21 cellular contexts compared by ENCODE assay signal in genomic region chr9:128118472-128118857, GRCh38. TPM values are rescaled to one million over a fixed set of nuclear protein-coding genes. Genes with fewer than 3 reads are reported as not detected.
A peak's percentile ranks its signal among the peaks of the same experiment; 100 is the strongest.
DNase-seq lines count a peak whose midpoint lies in the region; ATAC-seq, FAIRE-seq and TF ChIP-seq lines count a peak whose summit lies in the region.
"Had no signal": no experiment of that assay in that cellular context is flagged by ENCODE, and none has a peak within 500 bp of the region (broad histone marks: within the 10 kb centered on the region; RNA-seq: fewer than 3 reads in every experiment).

No MANE protein-coding gene starts in this region.

- H3K79me1 ChIP-seq in H9 (ENCODE audit: insufficient read depth, low read depth, low read length, poor library complexity, severe bottlenecking) (no peaks in the 10 kb centered on the region), mesenchymal stem cell (replicated peaks; ENCODE audit: low read length, poor library complexity, severe bottlenecking) (peaks cover 8% of the 10 kb centered on the region)

- H3K23ac ChIP-seq in H9 (ENCODE audit: insufficient read length, low read depth, low read length) (no peak overlapping the region), mesenchymal stem cell (ENCODE audit: low read length in 2 of 2) (no peak overlapping the region)

- no peak overlapping the region for H3K56ac ChIP-seq in H9 (ENCODE audit: insufficient read length, low read depth, low read length)

- H2BK120ac ChIP-seq in H9 (ENCODE audit: low read depth, low read length, poor library complexity, severe bottlenecking) (no peak overlapping the region), mesenchymal stem cell (ENCODE audit: low read depth, low read length) (no peak overlapping the region)

- H2BK5ac ChIP-seq in H9 (ENCODE audit: insufficient read length, low read length) (no peak overlapping the region), mesenchymal stem cell (ENCODE audit: low read depth, low read length, poor library complexity, severe bottlenecking) (no peak overlapping the region)

- H3K27ac ChIP-seq in 22Rv1 (peak overlapping the region; percentile 50), H9 (ENCODE audit: insufficient read length, low read depth, low read length) (no peak overlapping the region), astrocyte (ENCODE audit: low read depth, low read length) (no peak overlapping the region), mesenchymal stem cell (ENCODE audit: low read length, poor library complexity, severe bottlenecking) (no peak overlapping the region)
- H3K27ac ChIP-seq: KMS-11 had no signal

- H2AK5ac ChIP-seq in H9 (ENCODE audit: insufficient read length, low read length): no peak overlapping the region
- H2AK5ac ChIP-seq in mesenchymal stem cell (ENCODE audit: low read length, severe bottlenecking): no peak overlapping the region

- POLR2A ChIA-PET in GM10248 (lab: Yijun Ruan, JAX): interaction anchor here (0.9 kb wide), 1 partner anchor 11 kb away, joined by 3 read pairs; no protein-coding TSS in a partner anchor

- DNase-seq in H9: no peak
- DNase-seq in astrocyte (ENCODE audit: low read depth): no peak
- no peak for DNase-seq in mesenchymal stem cell
- no peak for DNase-seq in GM10248 (ENCODE audit: extremely low spot score)
- no peak for DNase-seq in NCI-H146 (lab: John Stamatoyannopoulos, UW)
- DNase-seq in NCI-H446 treated with DMSO at 0.1 percent for 48 hours (lab: John Stamatoyannopoulos, UW): no peak
- DNase-seq: activated CD4-positive, alpha-beta T cell treated with anti-CD3 and anti-CD28 coated beads for 4 hours; activated CD8-positive, alpha-beta memory T cell treated with anti-CD3 and anti-CD28 coated beads, Interleukin-2, amount 50 U/mL, for 4 hours; cortex of kidney; EL; naive B cell; NCI-H1436 treated with DMSO at 0.1 percent for 48 hours; NCI-H2171; NCI-H526 had no signal

- ATAC-seq in HG03354 (IDR thresholded peaks at IDR 0.05; ENCODE audit: poor library complexity, severe bottlenecking, unreplicated experiment): no peak
- ATAC-seq: left colon had no signal

- peaks cover 13 to 51% (median 19%) of the 10 kb centered on the region in 3 experiments; a peak in 6 of 7 replicates for H3K36me3 Mint-ChIP-seq in H9 (ENCODE audit: insufficient read depth in 1 of 3, low read depth in 3 of 3)
- peaks cover 7% of the 10 kb centered on the region for H3K36me3 Mint-ChIP-seq in astrocyte (ENCODE audit: low read depth, unreplicated experiment)

- H4K5ac ChIP-seq in H9 (ENCODE audit: insufficient read length, low read depth, low read length): no peak overlapping the region

- H3T11ph ChIP-seq in H9 (ENCODE audit: low read length): no peak overlapping the region

- H4K91ac ChIP-seq in H9 (ENCODE audit: insufficient read length, low read depth, low read length) (no peak overlapping the region), mesenchymal stem cell (ENCODE audit: low read length) (peak overlapping the region; percentile 65)

- FAIRE-seq in astrocyte (lab: Jason Lieb, UNC): no peak
- FAIRE-seq: endometrium, H54, TTC549 had no signal

- no peak overlapping the region for H3K4me3 ChIP-seq in astrocyte (ENCODE audit: insufficient read depth, low read depth, low read length)
- no peak overlapping the region for H3K4me3 ChIP-seq in mesenchymal stem cell (ENCODE audit: insufficient read depth in 1 of 2, low read depth in 1 of 2, low read length in 2 of 2)

- H3K4me2 ChIP-seq in H9 (ENCODE audit: insufficient read depth, insufficient read length, low read length) (peak overlapping the region; percentile 3), astrocyte (ENCODE audit: low read length) (no peak overlapping the region), mesenchymal stem cell (ENCODE audit: low read length, poor library complexity, severe bottlenecking) (no peak overlapping the region)
- H3K4me2 ChIP-seq: KMS-11 had no signal

- H4K20me1 ChIP-seq in H9 (ENCODE audit: control insufficient read depth, insufficient read depth, insufficient read length) (no peaks in the 10 kb centered on the region), astrocyte (ENCODE audit: insufficient read depth, low read length) (peaks cover 4% of the 10 kb centered on the region)

- no peak for TF ChIP-seq CTCF in 22Rv1 (IDR thresholded peaks at IDR 0.05)
- TF ChIP-seq CTCF in H9 (conservative IDR thresholded peaks at IDR 0.05): no peak
- TF ChIP-seq CTCF in astrocyte (IDR thresholded peaks at IDR 0.05; ENCODE audit: insufficient read depth, low read depth, low read length): no peak
- no peak for TF ChIP-seq CTCF in GM10248 (IDR thresholded peaks at IDR 0.05; ENCODE audit: control extremely low read depth, extremely low read depth, low read depth, missing control alignments)

- H2BK15ac ChIP-seq in H9 (ENCODE audit: low read depth, low read length) (no peak overlapping the region), mesenchymal stem cell (ENCODE audit: low read depth, poor library complexity, severe bottlenecking) (no peak overlapping the region)

- H4K8ac ChIP-seq in H9 (replicated peaks; ENCODE audit: insufficient read length, low read depth, low read length): no peak overlapping the region
- no peak overlapping the region for H4K8ac ChIP-seq in mesenchymal stem cell (ENCODE audit: low read length)

- H3K14ac ChIP-seq in H9 (ENCODE audit: insufficient read depth, low read length): no peak overlapping the region
- H3K14ac ChIP-seq in mesenchymal stem cell (ENCODE audit: low read length in 2 of 2): no peak overlapping the region

- H3K4ac ChIP-seq in H9 (ENCODE audit: low read depth, low read length) (no peak overlapping the region), mesenchymal stem cell (ENCODE audit: low read depth in 1 of 2, low read length in 2 of 2) (no peak overlapping the region)

- no peaks in the 10 kb centered on the region for H3K9me3 ChIP-seq in H9 (ENCODE audit: control insufficient read depth, low read depth, low read length)
- H3K9me3 ChIP-seq in astrocyte (ENCODE audit: insufficient read depth, low read depth, low read length): no peaks in the 10 kb centered on the region
- H3K9me3 ChIP-seq in mesenchymal stem cell (ENCODE audit: control insufficient read depth, low read length): no peaks in the 10 kb centered on the region

- H3K23me2 ChIP-seq in H9 (ENCODE audit: insufficient read length, low read depth, low read length, poor library complexity, severe bottlenecking): no peaks in the 10 kb centered on the region

- H3K18ac ChIP-seq in H9 (ENCODE audit: insufficient read length, low read depth, low read length): no peak overlapping the region
- no peak overlapping the region for H3K18ac ChIP-seq in mesenchymal stem cell (ENCODE audit: low read depth in 1 of 2, low read length in 2 of 2)

- H3K4me1 ChIP-seq in H9 (ENCODE audit: insufficient read depth, low read length): no peaks in the 10 kb centered on the region
- H3K4me1 ChIP-seq in astrocyte (ENCODE audit: insufficient read depth, low read length): peaks cover 3% of the 10 kb centered on the region
- peaks cover 7% of the 10 kb centered on the region for H3K4me1 ChIP-seq in mesenchymal stem cell (ENCODE audit: control insufficient read depth, insufficient read depth, low read depth, low read length)

- H2BK12ac ChIP-seq in H9 (ENCODE audit: insufficient read length, low read depth, low read length) (no peak overlapping the region), mesenchymal stem cell (ENCODE audit: low read length in 2 of 2) (no peak overlapping the region)

- no peaks in the 10 kb centered on the region for H3K27me3 Mint-ChIP-seq in H9 (ENCODE audit: low read depth)
- no peaks in the 10 kb centered on the region for H3K27me3 Mint-ChIP-seq in astrocyte (ENCODE audit: low read depth, unreplicated experiment)
- H3K27me3 Mint-ChIP-seq: naive B cell had no signal

- peaks cover 8 to 11% of the 10 kb centered on the region in 2 experiments; a peak in 3 of 4 replicates for H3K4me1 Mint-ChIP-seq in H9
- peaks cover 2% of the 10 kb centered on the region for H3K4me1 Mint-ChIP-seq in astrocyte (ENCODE audit: low read depth, unreplicated experiment)

- no peak overlapping the region for H3K9ac ChIP-seq in H9 (ENCODE audit: extremely low read depth, insufficient read length, low read length)
- H3K9ac ChIP-seq in astrocyte (ENCODE audit: low read length): peak overlapping the region; percentile 33
- H3K9ac ChIP-seq in mesenchymal stem cell (ENCODE audit: low read length): peak overlapping the region; percentile 60
- H3K9ac ChIP-seq: KMS-11 had no signal

- H3K36me3 ChIP-seq in astrocyte (ENCODE audit: insufficient read depth, low read length) (no peaks in the 10 kb centered on the region), mesenchymal stem cell (ENCODE audit: control insufficient read depth in 1 of 2, insufficient read depth in 2 of 2, low read depth in 1 of 2, low read length in 2 of 2) (peaks cover 30 to 69% of the 10 kb centered on the region in 2 experiments)

- H3K27me3 ChIP-seq in H9 (ENCODE audit: insufficient read depth, low read length) (no peaks in the 10 kb centered on the region), astrocyte (ENCODE audit: insufficient read depth, low read length) (no peaks in the 10 kb centered on the region), mesenchymal stem cell (ENCODE audit: control insufficient read depth in 1 of 2, insufficient read depth in 1 of 2, low read length in 2 of 2) (no peaks in the 10 kb centered on the region)

- H3K9me3 Mint-ChIP-seq in H9 (peaks cover 0 to 2% of the 10 kb centered on the region in 2 experiments; a peak in 1 of 5 replicates), astrocyte (ENCODE audit: unreplicated experiment) (no peaks in the 10 kb centered on the region)
- H3K9me3 Mint-ChIP-seq: naive B cell had no signal

- no peak overlapping the region for H2BK20ac ChIP-seq in H9 (ENCODE audit: low read depth, low read length, poor library complexity, severe bottlenecking)

- CTCF ChIA-PET in GM10248 (lab: Yijun Ruan, JAX): interaction anchor here (0.8 to 7.3 kb wide), 28 partner anchors 9 to 387 kb away, joined by 3 to 110 read pairs (median 5); partner anchors contain the start of genes EEIG1 and PTGES2

- H3K4me3 Mint-ChIP-seq in H9: peak overlapping the region in 1 of 2 experiments; percentile 65; a peak in 1 of 5 replicates
- H3K4me3 Mint-ChIP-seq in astrocyte (ENCODE audit: unreplicated experiment): no peak overlapping the region

- H3K27ac Mint-ChIP-seq in H9 (peak overlapping the region in 1 of 3 experiments; percentile 39; a peak in 1 of 7 replicates), astrocyte (ENCODE audit: unreplicated experiment) (no peak overlapping the region)

- H3K79me2 ChIP-seq in H9 (ENCODE audit: insufficient read depth, low read length) (no peaks in the 10 kb centered on the region), astrocyte (ENCODE audit: insufficient read depth, low read length) (no peaks in the 10 kb centered on the region)

- no CpG with 5 or more reads among the region's 3 CpGs for WGBS in H9 (ENCODE audit: extremely low coverage, insufficient read length, low lambda C conversion rate)
- 79% methylated on average over 3 of the region's 3 CpGs for WGBS in mesenchymal stem cell

- H2AFZ ChIP-seq in H9 (ENCODE audit: low read length) (no peak overlapping the region), astrocyte (ENCODE audit: low read depth, low read length) (no peak overlapping the region), mesenchymal stem cell (ENCODE audit: low read depth, low read length) (no peak overlapping the region)

RNA-seq across cellular contexts. Expression of gene PTGES2, which starts 9.1 kb away (rescaled TPM):
- total RNA-seq in H9 (2021) (60.4 and 63.9 TPM in 2 replicates), astrocyte (44.1 and 44.4 TPM in 2 replicates)
- 31.2 TPM for polyA plus RNA-seq in mesenchymal stem cell (2013, experiment 1 of 2)
- 28.6 TPM for polyA plus RNA-seq in mesenchymal stem cell (2013, experiment 2 of 2)

RNA-seq across cellular contexts. Expression of gene LCN2, which starts 30.8 kb away (rescaled TPM):
- total RNA-seq in H9 (2021) (not detected in 2 replicates), astrocyte (not detected in 2 replicates)
- not detected for polyA plus RNA-seq in mesenchymal stem cell (2013, experiment 1 of 2)
- polyA plus RNA-seq in mesenchymal stem cell (2013, experiment 2 of 2): not detected

RNA-seq across cellular contexts. Expression of gene BBLN, which starts 41.6 kb away (rescaled TPM):
- 72.5 and 74.9 TPM in 2 replicates for total RNA-seq in H9 (2021)
- total RNA-seq in astrocyte: 47.3 and 56.6 TPM in 2 replicates
- 68.0 TPM for polyA plus RNA-seq in mesenchymal stem cell (2013, experiment 1 of 2)
- polyA plus RNA-seq in mesenchymal stem cell (2013, experiment 2 of 2): 68.2 TPM

RNA-seq across cellular contexts. Expression of gene SLC25A25, which starts 50.4 kb away (rescaled TPM):
- total RNA-seq in H9 (2021): 16.0 and 16.9 TPM in 2 replicates
- 9.8 and 14.4 TPM in 2 replicates for total RNA-seq in astrocyte
- 6.8 TPM for polyA plus RNA-seq in mesenchymal stem cell (2013, experiment 1 of 2)
- 6.4 TPM for polyA plus RNA-seq in mesenchymal stem cell (2013, experiment 2 of 2)

RNA-seq across cellular contexts. Expression of gene NAIF1, which starts 51.3 kb away (rescaled TPM):
- total RNA-seq in H9 (2021): 6.3 TPM in 2 replicates
- 9.6 and 10.2 TPM in 2 replicates for total RNA-seq in astrocyte
- polyA plus RNA-seq in mesenchymal stem cell (2013, experiment 1 of 2): 6.5 TPM
- polyA plus RNA-seq in mesenchymal stem cell (2013, experiment 2 of 2): 6.1 TPM
